7 cellular contexts compared by ENCODE assay signal in the genomic region with DNA sequence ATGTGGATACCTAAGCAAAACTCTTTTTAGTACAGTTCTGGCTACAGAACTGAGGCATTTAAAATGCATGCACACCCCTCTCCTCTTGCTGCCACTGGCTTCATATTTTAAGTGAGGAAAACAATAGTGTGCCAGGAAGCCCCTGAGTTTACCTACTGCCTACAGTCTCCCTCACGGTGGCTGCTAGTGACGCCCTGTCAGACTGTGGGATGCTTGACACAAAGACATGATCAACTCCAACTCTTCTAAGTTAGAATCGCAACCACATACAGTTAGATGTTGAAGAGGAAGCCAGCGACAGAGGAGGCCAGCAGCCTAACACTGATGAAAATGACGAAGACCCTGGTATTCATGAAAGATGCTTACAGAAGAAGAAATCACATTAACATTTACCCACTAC. TPM values are rescaled to one million over a fixed set of nuclear protein-coding genes. Genes with fewer than 3 reads are reported as not detected.
DNase-seq lines count a peak whose midpoint lies in the region; ATAC-seq and TF ChIP-seq lines count a peak whose summit lies in the region.

No MANE protein-coding gene starts in this region.

- no peaks in the 10 kb centered on the region for H3K36me3 Mint-ChIP-seq in glutamatergic neuron (ENCODE audit: unreplicated experiment)

- H3K4me1 Mint-ChIP-seq in glutamatergic neuron (ENCODE audit: low read depth, unreplicated experiment), result peaks cover 16% of the 10 kb centered on the region

- ATAC-seq in HG03442 (IDR thresholded peaks at IDR 0.05; ENCODE audit: unreplicated experiment) (no peak), HG02571 (IDR thresholded peaks at IDR 0.05; ENCODE audit: unreplicated experiment) (no peak)

- H3K9me3 ChIP-seq in WERI-Rb-1 (ENCODE audit: severe bottlenecking) (no peaks in the 10 kb centered on the region), smooth muscle cell (replicated peaks; ENCODE audit: low read depth) (no peaks in the 10 kb centered on the region)

- H3K4me2 ChIP-seq in smooth muscle cell, result peak overlapping the region; percentile 95

- WGBS in smooth muscle cell (ENCODE audit: low lambda C conversion rate), result 36% methylated on average over 5 of the region's 5 CpGs

- H3K27ac ChIP-seq in WERI-Rb-1, result peak overlapping the region; percentile 96
- H3K27ac ChIP-seq in smooth muscle cell (ENCODE audit: low read depth), result peak overlapping the region; percentile 99

- TF ChIP-seq CTCF in HFF-Myc (IDR thresholded peaks at IDR 0.05; ENCODE audit: low read depth, low read length, missing control alignments), result no peak
- no peak for TF ChIP-seq CTCF in WERI-Rb-1 (IDR thresholded peaks at IDR 0.05; ENCODE audit: low read depth, low read length)
- TF ChIP-seq CTCF in glutamatergic neuron (IDR thresholded peaks at IDR 0.05; ENCODE audit: partially characterized antibody, unreplicated experiment), result no peak
- TF ChIP-seq CTCF in smooth muscle cell (IDR thresholded peaks at IDR 0.05; ENCODE audit: borderline replicate concordance, insufficient read depth, poor library complexity, severe bottlenecking), result no peak

- H3K36me3 ChIP-seq in WERI-Rb-1 (peaks cover 31% of the 10 kb centered on the region), smooth muscle cell (ENCODE audit: low read depth) (no peaks in the 10 kb centered on the region)

- no peak overlapping the region for H2AFZ ChIP-seq in smooth muscle cell (ENCODE audit: low read depth)

- H3K79me2 ChIP-seq in smooth muscle cell (ENCODE audit: low read depth), result peaks cover 60% of the 10 kb centered on the region

- H3F3A ChIP-seq in smooth muscle cell (ENCODE audit: low read depth), result no peaks in the 10 kb centered on the region

- peak overlapping the region; percentile 99 for H3K9ac ChIP-seq in smooth muscle cell (ENCODE audit: low read depth)

- H3K27me3 Mint-ChIP-seq in glutamatergic neuron (ENCODE audit: unreplicated experiment), result peaks cover 2% of the 10 kb centered on the region

- H3K9me3 Mint-ChIP-seq in glutamatergic neuron (ENCODE audit: unreplicated experiment), result peaks cover 4% of the 10 kb centered on the region

- peak overlapping the region; percentile 81 for H3K27ac Mint-ChIP-seq in glutamatergic neuron (ENCODE audit: unreplicated experiment)

- H3K27me3 ChIP-seq in WERI-Rb-1 (ENCODE audit: insufficient read depth, low read depth, severe bottlenecking) (no peaks in the 10 kb centered on the region), smooth muscle cell (ENCODE audit: low read depth) (no peaks in the 10 kb centered on the region)

- H3K4me1 ChIP-seq in smooth muscle cell (ENCODE audit: low read depth), result peaks cover 12% of the 10 kb centered on the region

- DNase-seq in HFF-Myc (ENCODE audit: extremely low read depth, low read depth) (no peak), WERI-Rb-1 (no peak), glutamatergic neuron (no peak), smooth muscle cell (lab: John Stamatoyannopoulos, UW; ENCODE audit: unreplicated experiment) (no peak), NCI-H1436 (lab: John Stamatoyannopoulos, UW) (no peak)

- H3K4me3 Mint-ChIP-seq in glutamatergic neuron (ENCODE audit: unreplicated experiment), result peak overlapping the region; percentile 95

- peak overlapping the region; percentile 88 for H3K4me3 ChIP-seq in HFF-Myc (replicated peaks; ENCODE audit: low read depth, low read length)
- H3K4me3 ChIP-seq in WERI-Rb-1 (ENCODE audit: low read depth, low read length), result peak overlapping the region; percentile 79
- H3K4me3 ChIP-seq in smooth muscle cell, result peak overlapping the region; percentile 97

- H4K20me1 ChIP-seq in smooth muscle cell (ENCODE audit: low read depth), result peaks cover 64% of the 10 kb centered on the region

RNA-seq across cellular contexts. Expression of a gene that starts 1.3 kb away (rescaled TPM):
- 74.3 TPM for total RNA-seq in glutamatergic neuron (ENCODE audit: unreplicated experiment)
- total RNA-seq in smooth muscle cell, result 40.2 and 45.7 TPM in 2 replicates
- 56.8 and 72.2 TPM in 2 replicates for polyA plus RNA-seq in smooth muscle cell

RNA-seq across cellular contexts. Expression of a gene that starts 41.9 kb away (rescaled TPM):
- total RNA-seq in glutamatergic neuron (ENCODE audit: unreplicated experiment) (35.2 TPM), smooth muscle cell (2.8 and 6.5 TPM in 2 replicates)
- 7.7 and 10.9 TPM in 2 replicates for polyA plus RNA-seq in smooth muscle cell
